In the genomic region with DNA sequence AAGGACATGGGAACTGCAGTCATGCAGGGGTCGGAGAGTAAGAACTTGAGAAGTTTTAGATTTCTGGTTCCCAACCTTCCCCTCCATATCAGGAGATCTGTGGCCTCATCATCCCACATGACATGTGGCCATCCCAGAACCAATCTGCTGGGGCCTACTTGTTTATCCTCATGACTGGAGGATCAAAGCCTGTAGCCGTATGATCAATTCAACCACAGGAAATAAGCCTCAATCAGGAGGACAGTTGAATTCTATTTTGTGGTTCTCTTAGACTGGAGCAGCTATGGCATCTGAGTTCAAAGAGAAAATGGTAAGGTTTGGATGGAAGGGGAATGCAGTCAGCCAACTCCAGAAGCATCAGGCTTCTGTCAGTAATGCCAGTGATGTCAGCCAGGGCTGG, we compare ENCODE assay signal across 29 cellular contexts. TPM values are rescaled to one million over a fixed set of nuclear protein-coding genes. Genes with fewer than 3 reads are reported as not detected.
"Had no signal": no experiment of that assay in that cellular context is flagged by ENCODE, and none has a peak within 500 bp of the region (broad histone marks: within the 10 kb centered on the region; RNA-seq: fewer than 3 reads in every experiment).

No MANE protein-coding gene starts in this region.

- H3K27me3 ChIP-seq: ascending aorta, Peyer's patch had no signal

- H3K36me3 ChIP-seq: ascending aorta, brain microvascular endothelial cell, cardiac muscle cell, Peyer's patch had no signal

- H3K27ac ChIP-seq: ascending aorta, brain microvascular endothelial cell, cardiac muscle cell, Peyer's patch had no signal

- H3K4me1 Mint-ChIP-seq: activated B cell treated with CpG ODN at 0.5 μM for 24 hours; activated CD8-positive, alpha-beta memory T cell treated with anti-CD3 and anti-CD28 coated beads, Interleukin-2, amount 10 ng/mL, durations not matched to agents 7 days and 5 days; activated naive CD8-positive, alpha-beta T cell treated with anti-CD3 and anti-CD28 coated beads, Interleukin-2, amount 50 U/mL, for 24 hours had no signal

- H3K36me3 Mint-ChIP-seq: activated CD8-positive, alpha-beta memory T cell treated with anti-CD3 and anti-CD28 coated beads, Interleukin-2, amount 10 ng/mL, durations not matched to agents 7 days and 5 days; activated naive CD4-positive, alpha-beta T cell treated with anti-CD3 and anti-CD28 coated beads, Interleukin-2, amount 50 U/mL, for 72 hours; T-cell had no signal

- H3K4me3 ChIP-seq: ascending aorta, cardiac muscle cell, Peyer's patch had no signal

- H3K4me3 Mint-ChIP-seq: activated B cell treated with CpG ODN at 0.5 μM for 24 hours; activated CD4-positive, alpha-beta T cell treated with anti-CD3 and anti-CD28 coated beads, Interleukin-2, amount 10 ng/mL, durations not matched to agents 24 days and 14 days; activated CD8-positive, alpha-beta memory T cell treated with anti-CD3 and anti-CD28 coated beads, Interleukin-2, amount 10 ng/mL, durations not matched to agents 7 days and 5 days; activated naive CD8-positive, alpha-beta T cell treated with anti-CD3 and anti-CD28 coated beads, Interleukin-2, amount 50 U/mL, for 24 hours; activated T-cell treated with anti-CD3 and anti-CD28 coated beads, Interleukin-2, amount 50 U/mL, for 24 hours had no signal

- H3K9me3 Mint-ChIP-seq: activated naive CD4-positive, alpha-beta T cell treated with anti-CD3 and anti-CD28 coated beads, Interleukin-2, amount 50 U/mL, for 72 hours; activated T-cell treated with anti-CD3 and anti-CD28 coated beads, Interleukin-2, amount 50 U/mL, for 24 hours had no signal

- H3K27ac Mint-ChIP-seq: activated B cell treated with CpG ODN at 0.5 μM for 24 hours; activated CD4-positive, alpha-beta T cell treated with anti-CD3 and anti-CD28 coated beads, Interleukin-2, amount 10 ng/mL, durations not matched to agents 24 days and 14 days; activated CD8-positive, alpha-beta memory T cell treated with anti-CD3 and anti-CD28 coated beads, Interleukin-2, amount 10 ng/mL, durations not matched to agents 7 days and 5 days; activated naive CD4-positive, alpha-beta T cell treated with anti-CD3 and anti-CD28 coated beads, Interleukin-2, amount 50 U/mL, for 72 hours; activated naive CD8-positive, alpha-beta T cell treated with anti-CD3 and anti-CD28 coated beads, Interleukin-2, amount 50 U/mL, for 24 hours; activated T-cell treated with anti-CD3 and anti-CD28 coated beads, Interleukin-2, amount 50 U/mL, for 24 hours had no signal

- H3K9me3 ChIP-seq: ascending aorta, Peyer's patch had no signal

- DNase-seq: activated B cell treated with CpG ODN at 0.5 μM for 24 hours; activated CD4-positive, alpha-beta T cell treated with anti-CD3 and anti-CD28 coated beads for 1 hour; activated CD4-positive, alpha-beta T cell treated with anti-CD3 and anti-CD28 coated beads, Interleukin-2, amount 10 ng/mL, durations not matched to agents 24 days and 14 days; activated CD4-positive, alpha-beta T cell treated with anti-CD3 and anti-CD28 coated beads, Interleukin-2, amount 50 U/mL, for 48 hours; activated CD8-positive, alpha-beta memory T cell treated with anti-CD3 and anti-CD28 coated beads, Interleukin-2, amount 10 ng/mL, durations not matched to agents 7 days and 5 days; activated effector memory CD4-positive, alpha-beta T cell treated with anti-CD3 and anti-CD28 coated beads, Interleukin-2, amount 50 U/mL, for 16 hours; activated naive CD4-positive, alpha-beta T cell treated with Interleukin-2 at 50 U/mL for 16 hours; activated naive CD8-positive, alpha-beta T cell treated with anti-CD3 and anti-CD28 coated beads, Interleukin-2, amount 50 U/mL, for 24 hours; activated T-cell treated with anti-CD3 and anti-CD28 coated beads, Interleukin-2, amount 50 U/mL, for 24 hours; amniotic stem cell; brain microvascular endothelial cell; NCI-H1092 treated with DMSO at 0.1 percent for 48 hours; NCI-H1417 treated with DMSO at 0.1 percent for 48 hours; NCI-H1694; NCI-H2029; NCI-H2107; NCI-H2171 treated with DMSO at 0.1 percent for 48 hours; NCI-H345; NCI-H510A; NCI-H69; NK-92 treated with Interleukin-12 subunit alpha and Interleukin-12 subunit beta, amount 100 ng/mL, for 24 hours; Peyer's patch; SHP77 treated with DMSO at 0.1 percent for 48 hours; T-helper 2 cell; T1000 had no signal

- H3K4me1 ChIP-seq: ascending aorta, Peyer's patch had no signal

- ATAC-seq: activated CD8-positive, alpha-beta memory T cell treated with anti-CD3 and anti-CD28 coated beads, Interleukin-2, amount 10 ng/mL, durations not matched to agents 7 days and 5 days; activated naive CD4-positive, alpha-beta T cell treated with anti-CD3 and anti-CD28 coated beads, Interleukin-2, amount 50 U/mL, for 72 hours; activated naive CD8-positive, alpha-beta T cell treated with anti-CD3 and anti-CD28 coated beads, Interleukin-2, amount 50 U/mL, for 24 hours had no signal

RNA-seq across cellular contexts. Expression of gene IL16, which starts 57.2 kb away (rescaled TPM):
- total RNA-seq: cardiac muscle cell had no signal
- polyA plus RNA-seq: cardiac muscle cell had no signal
